In genomic region chr2:8141079-8141762, GRCh38 we compare ENCODE assay signal across 19 cellular contexts.
DNase-seq lines count a peak whose midpoint lies in the region; ATAC-seq and TF ChIP-seq lines count a peak whose summit lies in the region.
"Had no signal": no experiment of that assay in that cellular context is flagged by ENCODE, and none has a peak within 500 bp of the region (broad histone marks: within the 10 kb centered on the region; RNA-seq: fewer than 3 reads in every experiment).

No MANE protein-coding gene starts in this region.

- H3K9me3 ChIP-seq in right atrium auricular region (no peaks in the 10 kb centered on the region), liver (ENCODE audit: control insufficient read depth in 4 of 4, low read length in 3 of 4) (no peaks in the 10 kb centered on the region)
- H3K9me3 ChIP-seq: MG63 had no signal

- intact Hi-C loops in cardiac septum (cut with DNase I): loop anchor here (10.0 kb wide), 1 partner anchor 136 kb away; no protein-coding TSS in a partner anchor
- intact Hi-C loops in activated CD8-positive, alpha-beta T cell treated with anti-CD3 and anti-CD28 coated beads for 36 hours (cut with micrococcal nuclease): no loop called here

- WGBS in liver: 75% methylated on average over 5 of the region's 5 CpGs

- peaks cover 22% of the 10 kb centered on the region for H3K4me1 Mint-ChIP-seq in nephron
- no peaks in the 10 kb centered on the region for H3K4me1 Mint-ChIP-seq in activated CD8-positive, alpha-beta T cell treated with anti-CD3 and anti-CD28 coated beads for 36 hours (ENCODE audit: low read depth)
- H3K4me1 Mint-ChIP-seq: GM23338, H9 had no signal

- H3K27ac ChIP-seq in right atrium auricular region: no peak overlapping the region
- peak overlapping the region; percentile 99 to 100 for H3K27ac ChIP-seq in liver (ENCODE audit: low read depth in 1 of 2, low read length in 2 of 2)

- peaks cover 2% of the 10 kb centered on the region for H3K9me3 Mint-ChIP-seq in nephron
- H3K9me3 Mint-ChIP-seq in activated CD8-positive, alpha-beta T cell treated with anti-CD3 and anti-CD28 coated beads for 36 hours: no peaks in the 10 kb centered on the region
- H3K9me3 Mint-ChIP-seq: GM23338, H9 had no signal

- H3K27me3 Mint-ChIP-seq in nephron (ENCODE audit: low read depth): peaks cover 12% of the 10 kb centered on the region
- no peaks in the 10 kb centered on the region for H3K27me3 Mint-ChIP-seq in activated CD8-positive, alpha-beta T cell treated with anti-CD3 and anti-CD28 coated beads for 36 hours

- H3K4me1 ChIP-seq in right atrium auricular region (peaks cover 0 to 11% of the 10 kb centered on the region in 2 donors), liver (ENCODE audit: control insufficient read depth in 4 of 4, insufficient read depth in 4 of 4, low read length in 3 of 4) (peaks cover 4 to 44% (median 18%) of the 10 kb centered on the region in 4 donors)

- no peak overlapping the region for H3K4me3 Mint-ChIP-seq in nephron
- no peak overlapping the region for H3K4me3 Mint-ChIP-seq in activated CD8-positive, alpha-beta T cell treated with anti-CD3 and anti-CD28 coated beads for 36 hours
- H3K4me3 Mint-ChIP-seq: GM23338, H9 had no signal

- H3K36me3 ChIP-seq in right atrium auricular region (no peaks in the 10 kb centered on the region), liver (ENCODE audit: control insufficient read depth in 4 of 4, insufficient read depth in 3 of 4, low read depth in 1 of 4, low read length in 3 of 4) (peaks cover 0 to 7% (median 0%) of the 10 kb centered on the region in 4 donors)
- H3K36me3 ChIP-seq: MG63 had no signal

- H3K4me3 ChIP-seq in right atrium auricular region (no peak overlapping the region), liver (ENCODE audit: low read depth in 1 of 3, low read length in 3 of 3) (peak overlapping the region in 2 of 3 donors; percentile 27 to 53)
- H3K4me3 ChIP-seq: GM23338, K562, MG63 had no signal

- DNase-seq in right atrium auricular region (ENCODE audit: low spot score) (peak; percentile 34), cardiac septum (ENCODE audit: low spot score) (no peak), SIG-M5 (lab: John Stamatoyannopoulos, UW) (no peak), COLO668 (lab: John Stamatoyannopoulos, UW; ENCODE audit: unreplicated experiment) (no peak)
- DNase-seq in activated CD8-positive, alpha-beta T cell treated with anti-CD3 and anti-CD28 coated beads for 36 hours: no peak
- DNase-seq: DMS153, DND-41, H9, Kasumi-1, MG63, NCI-H2029 treated with DMSO at 0.1 percent for 48 hours, NCI-H510A, NCI-H69, Right ventricle myocardium superior, RPMI8226 had no signal

- POLR2A ChIA-PET in activated CD8-positive, alpha-beta T cell treated with anti-CD3 and anti-CD28 coated beads for 36 hours (lab: Charles Lee): no interaction called here

- H3K27ac Mint-ChIP-seq in nephron: peak overlapping the region; percentile 72 to 87 (median 84)
- H3K27ac Mint-ChIP-seq in activated CD8-positive, alpha-beta T cell treated with anti-CD3 and anti-CD28 coated beads for 36 hours: no peak overlapping the region
- H3K27ac Mint-ChIP-seq: GM23338, H9 had no signal

- H3K27me3 ChIP-seq in right atrium auricular region: no peaks in the 10 kb centered on the region
- H3K27me3 ChIP-seq in liver (ENCODE audit: control insufficient read depth in 4 of 4, insufficient read depth in 4 of 4, low read length in 3 of 4): no peaks in the 10 kb centered on the region
- H3K27me3 ChIP-seq: MG63 had no signal

- peak overlapping the region; percentile 18 to 100 for H3K9ac ChIP-seq in liver (ENCODE audit: low read depth in 1 of 2, low read length in 2 of 2)

- no peak for TF ChIP-seq RAD21 in liver (IDR thresholded peaks at IDR 0.05)

- CTCF ChIA-PET in activated CD8-positive, alpha-beta T cell treated with anti-CD3 and anti-CD28 coated beads for 36 hours (lab: Charles Lee): no interaction called here

- no peak for ATAC-seq in activated CD8-positive, alpha-beta T cell treated with anti-CD3 and anti-CD28 coated beads for 36 hours
- ATAC-seq: GM23338, K562 had no signal

- TF ChIP-seq CTCF in right atrium auricular region (IDR thresholded peaks at IDR 0.05) (no peak), liver (IDR thresholded peaks at IDR 0.05; ENCODE audit: low read depth, low read length, missing input control) (no peak), nephron (IDR thresholded peaks at IDR 0.05; ENCODE audit: unreplicated experiment in 3 of 3) (no peak)
- no peak for TF ChIP-seq CTCF in activated CD8-positive, alpha-beta T cell treated with anti-CD3 and anti-CD28 coated beads for 36 hours (IDR thresholded peaks at IDR 0.05)

- no peaks in the 10 kb centered on the region for H3K36me3 Mint-ChIP-seq in nephron (ENCODE audit: low read depth)
- H3K36me3 Mint-ChIP-seq in activated CD8-positive, alpha-beta T cell treated with anti-CD3 and anti-CD28 coated beads for 36 hours (ENCODE audit: low read depth): no peaks in the 10 kb centered on the region

TF ChIP-seq in liver, 16 proteins besides CTCF, POLR2A, EP300 and RAD21:
- peak in 1 of 2 donors; percentile 9 for TF ChIP-seq RXRA (IDR thresholded peaks at IDR 0.05)
- TF ChIP-seq, protein P1, sequence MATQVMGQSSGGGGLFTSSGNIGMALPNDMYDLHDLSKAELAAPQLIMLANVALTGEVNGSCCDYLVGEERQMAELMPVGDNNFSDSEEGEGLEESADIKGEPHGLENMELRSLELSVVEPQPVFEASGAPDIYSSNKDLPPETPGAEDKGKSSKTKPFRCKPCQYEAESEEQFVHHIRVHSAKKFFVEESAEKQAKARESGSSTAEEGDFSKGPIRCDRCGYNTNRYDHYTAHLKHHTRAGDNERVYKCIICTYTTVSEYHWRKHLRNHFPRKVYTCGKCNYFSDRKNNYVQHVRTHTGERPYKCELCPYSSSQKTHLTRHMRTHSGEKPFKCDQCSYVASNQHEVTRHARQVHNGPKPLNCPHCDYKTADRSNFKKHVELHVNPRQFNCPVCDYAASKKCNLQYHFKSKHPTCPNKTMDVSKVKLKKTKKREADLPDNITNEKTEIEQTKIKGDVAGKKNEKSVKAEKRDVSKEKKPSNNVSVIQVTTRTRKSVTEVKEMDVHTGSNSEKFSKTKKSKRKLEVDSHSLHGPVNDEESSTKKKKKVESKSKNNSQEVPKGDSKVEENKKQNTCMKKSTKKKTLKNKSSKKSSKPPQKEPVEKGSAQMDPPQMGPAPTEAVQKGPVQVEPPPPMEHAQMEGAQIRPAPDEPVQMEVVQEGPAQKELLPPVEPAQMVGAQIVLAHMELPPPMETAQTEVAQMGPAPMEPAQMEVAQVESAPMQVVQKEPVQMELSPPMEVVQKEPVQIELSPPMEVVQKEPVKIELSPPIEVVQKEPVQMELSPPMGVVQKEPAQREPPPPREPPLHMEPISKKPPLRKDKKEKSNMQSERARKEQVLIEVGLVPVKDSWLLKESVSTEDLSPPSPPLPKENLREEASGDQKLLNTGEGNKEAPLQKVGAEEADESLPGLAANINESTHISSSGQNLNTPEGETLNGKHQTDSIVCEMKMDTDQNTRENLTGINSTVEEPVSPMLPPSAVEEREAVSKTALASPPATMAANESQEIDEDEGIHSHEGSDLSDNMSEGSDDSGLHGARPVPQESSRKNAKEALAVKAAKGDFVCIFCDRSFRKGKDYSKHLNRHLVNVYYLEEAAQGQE (IDR thresholded peaks at IDR 0.05): no peak
- TF ChIP-seq FOXA2 (IDR thresholded peaks at IDR 0.05): no peak
- no peak for TF ChIP-seq FOXA1 (IDR thresholded peaks at IDR 0.05)
- TF ChIP-seq, protein P2, sequence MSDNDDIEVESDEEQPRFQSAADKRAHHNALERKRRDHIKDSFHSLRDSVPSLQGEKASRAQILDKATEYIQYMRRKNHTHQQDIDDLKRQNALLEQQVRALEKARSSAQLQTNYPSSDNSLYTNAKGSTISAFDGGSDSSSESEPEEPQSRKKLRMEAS (IDR thresholded peaks at IDR 0.05): no peak
- no peak for TF ChIP-seq NR2F2 (IDR thresholded peaks at IDR 0.05)

Comparison
In these comparisons a context has a peak if more than half of its experiments do, and no peak if none do; other contexts are left out.
1. H3K27ac ChIP-seq: peak in liver (2 of 2); none in right atrium auricular region (0 of 2).
2. H3K4me3 ChIP-seq: peak in liver (2 of 3); none in right atrium auricular region (0 of 2).